ENCODE assay signal across 23 cellular contexts in genomic region chr1:24942789-24943188, GRCh38. TPM values are rescaled to one million over a fixed set of nuclear protein-coding genes. Genes with fewer than 3 reads are reported as not detected.
"Had no signal": no experiment of that assay in that cellular context is flagged by ENCODE, and none has a peak within 500 bp of the region (broad histone marks: within the 10 kb centered on the region; RNA-seq: fewer than 3 reads in every experiment).

No MANE protein-coding gene starts in this region.

- DNase-seq: cortex of kidney; dorsolateral prefrontal cortex; effector CD8-positive, alpha-beta T cell; gastrocnemius medialis; heart right ventricle; hypothalamus; kidney glomerular epithelial cell; naive thymus-derived CD8-positive, alpha-beta T cell; spleen; stimulated activated CD4-positive, alpha-beta T cell treated with anti-CD3 and anti-CD28 coated beads, Interleukin-15, amount 100 ng/mL, for 24 hours; stimulated activated CD4-positive, alpha-beta T cell treated with anti-CD3 and anti-CD28 coated beads, Interleukin-1b, Interleukin-23, amount 100 ng/mL, for 48 hours; stimulated activated CD4-positive, alpha-beta T cell treated with anti-CD3 and anti-CD28 coated beads, Interleukin-4, amount 100 ng/mL, for 24 hours; stimulated activated naive CD4-positive, alpha-beta T cell; thyroid gland; uterus had no signal

- H3K4me3 Mint-ChIP-seq: naive thymus-derived CD8-positive, alpha-beta T cell had no signal

- H3K9me3 Mint-ChIP-seq: naive thymus-derived CD8-positive, alpha-beta T cell had no signal

- H3K4me3 ChIP-seq: dorsolateral prefrontal cortex, esophagus muscularis mucosa, gastrocnemius medialis, heart right ventricle, mucosa of descending colon, spleen, suprapubic skin, thyroid gland, upper lobe of left lung, uterus had no signal

- H3K4me1 ChIP-seq: esophagus muscularis mucosa, gastrocnemius medialis, heart right ventricle, suprapubic skin, thyroid gland, upper lobe of left lung, uterus had no signal

- H3K27me3 Mint-ChIP-seq: naive thymus-derived CD8-positive, alpha-beta T cell had no signal

- H3K27ac ChIP-seq: dorsolateral prefrontal cortex, esophagus muscularis mucosa, gastrocnemius medialis, heart right ventricle, spleen, suprapubic skin, thyroid gland, upper lobe of left lung, uterus had no signal

- ATAC-seq: gastrocnemius medialis; mucosa of descending colon; naive thymus-derived CD8-positive, alpha-beta T cell; sciatic nerve had no signal

- H3K9me3 ChIP-seq: esophagus muscularis mucosa, gastrocnemius medialis, heart right ventricle, mucosa of descending colon, spleen, suprapubic skin, thyroid gland, upper lobe of left lung, uterus had no signal

- H3K27me3 ChIP-seq: gastrocnemius medialis, spleen, thyroid gland, upper lobe of left lung, uterus had no signal

- H3K36me3 ChIP-seq: esophagus muscularis mucosa, gastrocnemius medialis, heart right ventricle, spleen, suprapubic skin, thyroid gland, upper lobe of left lung, uterus had no signal

RNA-seq across cellular contexts. Expression of gene RUNX3, which starts 12.7 kb away (rescaled TPM):
- total RNA-seq: fibroblast of villous mesenchyme, osteocyte had no signal
- polyA plus RNA-seq: neural cell had no signal
